21 cellular contexts compared by ENCODE assay signal in genomic region chr18:7382631-7383335, GRCh38.
"Had no signal": no experiment of that assay in that cellular context is flagged by ENCODE, and none has a peak within 500 bp of the region (broad histone marks: within the 10 kb centered on the region; RNA-seq: fewer than 3 reads in every experiment).

No MANE protein-coding gene starts in this region.

- H3K4me3 Mint-ChIP-seq: activated CD8-positive, alpha-beta T cell treated with anti-CD3 and anti-CD28 coated beads for 36 hours; activated naive CD8-positive, alpha-beta T cell treated with anti-CD3 and anti-CD28 coated beads, Interleukin-2, amount 10 ng/mL, durations not matched to agents 7 days and 5 days; T-helper 1 cell treated with Interleukin-12 subunit alpha and Interleukin-12 subunit beta and Interleukin-4 antibody, amounts not matched to agents 30 μg/mL and 1 μg/mL, for 36 hours had no signal

- H3K27ac Mint-ChIP-seq: activated CD8-positive, alpha-beta T cell treated with anti-CD3 and anti-CD28 coated beads for 36 hours; activated naive CD8-positive, alpha-beta T cell treated with anti-CD3 and anti-CD28 coated beads, Interleukin-2, amount 10 ng/mL, durations not matched to agents 7 days and 5 days; T-helper 1 cell treated with Interleukin-12 subunit alpha and Interleukin-12 subunit beta and Interleukin-4 antibody, amounts not matched to agents 30 μg/mL and 1 μg/mL, for 36 hours had no signal

- FAIRE-seq: bronchial epithelial cell had no signal

- H3K4me3 ChIP-seq: adrenal gland, Peyer's patch had no signal

- H3K36me3 Mint-ChIP-seq: activated naive CD8-positive, alpha-beta T cell treated with anti-CD3 and anti-CD28 coated beads, Interleukin-2, amount 10 ng/mL, durations not matched to agents 7 days and 5 days had no signal

- H3K4me1 Mint-ChIP-seq: activated naive CD8-positive, alpha-beta T cell treated with anti-CD3 and anti-CD28 coated beads, Interleukin-2, amount 10 ng/mL, durations not matched to agents 7 days and 5 days had no signal

- H3K27me3 Mint-ChIP-seq: activated CD8-positive, alpha-beta T cell treated with anti-CD3 and anti-CD28 coated beads for 36 hours; activated naive CD8-positive, alpha-beta T cell treated with anti-CD3 and anti-CD28 coated beads, Interleukin-2, amount 10 ng/mL, durations not matched to agents 7 days and 5 days had no signal

- H3K9me3 ChIP-seq: adrenal gland, Peyer's patch had no signal

- H3K27me3 ChIP-seq: Peyer's patch had no signal

- ATAC-seq: activated CD4-positive, CD25-positive, alpha-beta regulatory T cell treated with anti-CD3 and anti-CD28 coated beads, Interleukin-2, amount 50 U/mL, for 24 hours; activated CD8-positive, alpha-beta T cell treated with anti-CD3 and anti-CD28 coated beads for 36 hours had no signal

- DNase-seq: activated CD4-positive, alpha-beta T cell treated with anti-CD3 and anti-CD28 coated beads for 4 hours; activated CD8-positive, alpha-beta memory T cell treated with anti-CD3 and anti-CD28 coated beads, Interleukin-2, amount 50 U/mL, for 48 hours; activated CD8-positive, alpha-beta T cell treated with anti-CD3 and anti-CD28 coated beads for 36 hours; activated naive CD4-positive, alpha-beta T cell treated with anti-CD3 and anti-CD28 coated beads, Interleukin-2, amount 50 U/mL, for 16 hours; activated naive CD8-positive, alpha-beta T cell treated with anti-CD3 and anti-CD28 coated beads, Interleukin-2, amount 10 ng/mL, durations not matched to agents 7 days and 5 days; activated T-cell treated with anti-CD3 and anti-CD28 coated beads, Interleukin-2, amount 50 U/mL, for 1 hour; adrenal gland; aorta; NCI-H1092; NCI-H1417; NCI-H1694; NCI-H2029 treated with DMSO at 0.1 percent for 48 hours; NCI-H446; NCI-H774; Peyer's patch; SHP77 treated with DMSO at 0.1 percent for 48 hours had no signal

- H3K27ac ChIP-seq: adrenal gland, KMS-11, Peyer's patch, RWPE1 had no signal

- H3K4me1 ChIP-seq: adrenal gland, Peyer's patch had no signal

- H3K36me3 ChIP-seq: adrenal gland, Peyer's patch had no signal
